In the genomic region with DNA sequence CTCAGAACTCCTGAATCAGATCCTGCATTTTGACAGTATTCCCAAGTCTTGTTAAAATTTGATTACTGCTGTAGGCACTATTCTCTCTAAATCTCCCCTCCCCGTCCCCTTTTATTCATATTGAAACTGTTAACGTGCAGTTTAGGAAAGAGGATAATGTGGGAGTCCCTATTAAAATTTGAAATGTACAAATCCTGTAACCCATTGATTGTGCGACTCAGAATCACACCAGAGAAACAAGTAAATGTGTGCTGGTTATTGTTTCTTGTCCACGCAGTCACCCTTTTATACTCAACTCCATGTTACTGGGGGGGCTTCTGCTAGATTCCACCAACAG, we compare ENCODE assay signal across 8 cellular contexts. TPM values are rescaled to one million over a fixed set of nuclear protein-coding genes. Genes with fewer than 3 reads are reported as not detected.
DNase-seq lines count a peak whose midpoint lies in the region; ATAC-seq and TF ChIP-seq lines count a peak whose summit lies in the region.

No MANE protein-coding gene starts in this region.

- no peaks in the 10 kb centered on the region for H3K36me3 ChIP-seq in Karpas-422 (ENCODE audit: insufficient read depth, low read length)
- H3K36me3 ChIP-seq in naive thymus-derived CD4-positive, alpha-beta T cell (ENCODE audit: control insufficient read depth in 2 of 3, insufficient read depth in 3 of 3, low read length in 3 of 3): peaks cover 0 to 6% (median 0%) of the 10 kb centered on the region in 3 experiments

- H3K27me3 ChIP-seq in AG04450 (ENCODE audit: control insufficient read depth, insufficient read depth, low read length): no peaks in the 10 kb centered on the region
- H3K27me3 ChIP-seq in Karpas-422 (ENCODE audit: low read length): no peaks in the 10 kb centered on the region
- H3K27me3 ChIP-seq in naive thymus-derived CD4-positive, alpha-beta T cell (ENCODE audit: control insufficient read depth in 2 of 2, insufficient read depth in 2 of 2, low read length in 2 of 2): no peaks in the 10 kb centered on the region

- H3K27ac ChIP-seq in AG04450 (ENCODE audit: low read depth, low read length): peak overlapping the region; percentile 84
- peak overlapping the region; percentile 70; the same call in 1 of the 2 replicates for H3K27ac ChIP-seq in Karpas-422 (ENCODE audit: low read length)
- peak overlapping the region; percentile 87 for H3K27ac ChIP-seq in naive thymus-derived CD4-positive, alpha-beta T cell (ENCODE audit: low read depth, low read length)

- peak overlapping the region; percentile 77 for H3K9ac ChIP-seq in Karpas-422 (ENCODE audit: low read length)

- H3K79me2 ChIP-seq in Karpas-422 (ENCODE audit: low read length): peaks cover 41% of the 10 kb centered on the region

- H3K9me3 Mint-ChIP-seq in naive thymus-derived CD4-positive, alpha-beta T cell: no peaks in the 10 kb centered on the region

- H3K9me2 ChIP-seq in Karpas-422 (replicated peaks; ENCODE audit: insufficient read depth, low read length): no peaks in the 10 kb centered on the region

- H3K4me1 Mint-ChIP-seq in naive thymus-derived CD4-positive, alpha-beta T cell: peaks cover 26 to 52% (median 38%) of the 10 kb centered on the region in 7 donors

- H3K36me3 Mint-ChIP-seq in naive thymus-derived CD4-positive, alpha-beta T cell: peaks cover 0 to 10% (median 4%) of the 10 kb centered on the region in 5 donors

- peak overlapping the region; percentile 80 for H3K4me2 ChIP-seq in Karpas-422 (ENCODE audit: low read depth, low read length, poor library complexity, severe bottlenecking)

- 0 out of 2 replicates have a peak overlapping the region, but pooled peaks have one; percentile 52 for H2AFZ ChIP-seq in Karpas-422 (ENCODE audit: low read length)

- CTCF ChIA-PET in AG04450 (lab: Charles Lee): no interaction called here
- CTCF ChIA-PET in naive thymus-derived CD4-positive, alpha-beta T cell (lab: Charles Lee): no interaction called here

- TF ChIP-seq CTCF in AG04450 (IDR thresholded peaks at IDR 0.05; ENCODE audit: low read depth, low read length): no peak
- TF ChIP-seq CTCF in choroid plexus epithelial cell (conservative IDR thresholded peaks at IDR 0.05; ENCODE audit: low read depth, low read length): no peak

- H3K9me3 ChIP-seq in AG04450 (ENCODE audit: control insufficient read depth, insufficient read depth, low read length) (no peaks in the 10 kb centered on the region), Karpas-422 (ENCODE audit: low read length) (no peaks in the 10 kb centered on the region)
- H3K9me3 ChIP-seq in naive thymus-derived CD4-positive, alpha-beta T cell (ENCODE audit: control insufficient read depth in 2 of 3, low read length in 3 of 3): no peaks in the 10 kb centered on the region

- POLR2A ChIA-PET in AG04450 (lab: Yijun Ruan, JAX): interaction anchor here (0.6 to 1.8 kb wide), 5 partner anchors 10 to 81 kb away, joined by 3 to 41 read pairs (median 4); partner anchors contain the start of genes CCT8 and RWDD2B
- POLR2A ChIA-PET in naive thymus-derived CD4-positive, alpha-beta T cell (lab: Charles Lee): interaction anchor here (0.5 to 3.6 kb wide), 15 partner anchors 9 to 456 kb away, joined by 3 to 97 read pairs (median 7); partner anchors contain the start of genes CCT8, RWDD2B and USP16

- no peaks in the 10 kb centered on the region for H3K27me3 Mint-ChIP-seq in naive thymus-derived CD4-positive, alpha-beta T cell

- H3K27ac Mint-ChIP-seq in naive thymus-derived CD4-positive, alpha-beta T cell: peak overlapping the region; percentile 94 to 99 (median 98)

- no peaks in the 10 kb centered on the region for H4K20me1 ChIP-seq in Karpas-422 (ENCODE audit: insufficient read depth, low read depth, low read length)

- intact Hi-C loops in naive thymus-derived CD4-positive, alpha-beta T cell (cut with micrococcal nuclease): loop anchor here (1.0 to 10.0 kb wide), 6 partner anchors 9 to 382 kb away; partner anchors contain the start of genes BACH1 (in 2 of the 2) and USP16 (in 1 of the 2)

- DNase-seq in AG04450 (ENCODE audit: low read depth, low spot score) (no peak), Karpas-422 (no peak), choroid plexus epithelial cell (ENCODE audit: low read depth) (no peak), NCI-H2227 treated with DMSO at 0.1 percent for 48 hours (lab: John Stamatoyannopoulos, UW) (no peak), NCI-H1417 treated with DMSO at 0.1 percent for 48 hours (lab: John Stamatoyannopoulos, UW) (no peak), GDM1 (lab: John Stamatoyannopoulos, UW) (no peak)
- no peak for DNase-seq in naive thymus-derived CD4-positive, alpha-beta T cell

- H3K4me3 Mint-ChIP-seq in naive thymus-derived CD4-positive, alpha-beta T cell: peak overlapping the region; percentile 89 to 99 (median 94)

- H3K4me1 ChIP-seq in Karpas-422 (ENCODE audit: low read length): peaks cover 26% of the 10 kb centered on the region
- H3K4me1 ChIP-seq in naive thymus-derived CD4-positive, alpha-beta T cell (ENCODE audit: control insufficient read depth in 2 of 2, insufficient read depth in 2 of 2, low read length in 2 of 2): peaks cover 11 to 23% of the 10 kb centered on the region in 2 donors

- no peak for ATAC-seq in naive thymus-derived CD4-positive, alpha-beta T cell
- ATAC-seq in HG02973 (IDR thresholded peaks at IDR 0.05; ENCODE audit: unreplicated experiment): no peak

- peak overlapping the region; percentile 48 for H3K4me3 ChIP-seq in AG04450 (ENCODE audit: low read depth, low read length)
- peak overlapping the region; percentile 66 for H3K4me3 ChIP-seq in Karpas-422 (ENCODE audit: low read length)
- peak overlapping the region; percentile 52 for H3K4me3 ChIP-seq in choroid plexus epithelial cell (ENCODE audit: low read depth, low read length)
- H3K4me3 ChIP-seq in naive thymus-derived CD4-positive, alpha-beta T cell (ENCODE audit: low read length): peak overlapping the region; percentile 86

RNA-seq across cellular contexts. Expression of gene LTN1, which starts 0.6 kb away (rescaled TPM):
- 11.7 and 14.4 TPM in 2 replicates for polyA plus RNA-seq in AG04450 (2011; rRNA removed)
- polyA minus RNA-seq in AG04450 (2011; rRNA and poly(A)+ RNA removed): 20.7 and 41.2 TPM in 2 replicates
- 13.3 and 48.9 TPM in 2 replicates for total RNA-seq in Karpas-422 (2014; rRNA removed; shearing (Covaris generic); ENCODE audit: low replicate concordance)
- total RNA-seq in naive thymus-derived CD4-positive, alpha-beta T cell: 10 to 100 TPM; 27.3 to 36.3 (median 31.3) TPM
- 10 to 100 TPM; 18.9 to 20.5 TPM for polyA plus RNA-seq in naive thymus-derived CD4-positive, alpha-beta T cell

RNA-seq across cellular contexts. Expression of gene RWDD2B, which starts 25.9 kb away (rescaled TPM):
- polyA plus RNA-seq in AG04450 (2011; rRNA removed): 29.2 and 36.5 TPM in 2 replicates
- 12.0 and 17.4 TPM in 2 replicates for polyA minus RNA-seq in AG04450 (2011; rRNA and poly(A)+ RNA removed)
- 18.9 and 28.6 TPM in 2 replicates for total RNA-seq in Karpas-422 (2014; rRNA removed; shearing (Covaris generic); ENCODE audit: low replicate concordance)
- 1 to 10 TPM; 3.6 to 8.1 (median 4.3) TPM for total RNA-seq in naive thymus-derived CD4-positive, alpha-beta T cell
- 10 to 100 TPM in 1 of 2 donors, 1 to 10 TPM in 1; 9.4 to 14.1 TPM for polyA plus RNA-seq in naive thymus-derived CD4-positive, alpha-beta T cell

RNA-seq across cellular contexts. Expression of gene USP16, which starts 31.2 kb away (rescaled TPM):
- polyA plus RNA-seq in AG04450 (2011; rRNA removed): 22.7 and 35.6 TPM in 2 replicates
- polyA minus RNA-seq in AG04450 (2011; rRNA and poly(A)+ RNA removed): 12.3 and 19.4 TPM in 2 replicates
- 16.2 and 27.3 TPM in 2 replicates for total RNA-seq in Karpas-422 (2014; rRNA removed; shearing (Covaris generic); ENCODE audit: low replicate concordance)
- 10 to 100 TPM; 40.9 to 84.3 (median 62.7) TPM for total RNA-seq in naive thymus-derived CD4-positive, alpha-beta T cell
- 10 to 100 TPM; 17.9 to 19.1 TPM for polyA plus RNA-seq in naive thymus-derived CD4-positive, alpha-beta T cell
